1 cellular context compared by ENCODE assay signal in the genomic region with DNA sequence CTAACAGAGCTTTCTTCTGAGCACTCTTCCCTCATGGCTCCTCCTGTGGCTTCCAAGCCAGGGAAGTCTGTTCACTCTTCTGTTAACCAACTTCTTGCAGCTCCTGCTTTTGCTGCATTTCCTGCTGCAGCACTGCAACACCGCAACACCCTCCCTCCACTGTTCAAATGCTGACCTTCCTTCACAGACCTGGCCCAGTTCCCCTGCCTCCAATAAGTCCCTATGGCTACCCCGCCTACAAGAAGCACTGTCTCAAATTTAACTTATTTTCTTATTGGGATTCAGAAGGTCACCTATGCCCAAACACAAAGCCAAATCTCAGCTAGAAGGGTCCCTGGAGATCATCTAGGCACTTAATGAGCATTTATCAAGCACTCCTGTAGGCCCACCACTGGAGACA.
A peak's percentile ranks its signal among the peaks of the same experiment; 100 is the strongest.
TF ChIP-seq lines count a peak whose summit lies in the region.

No MANE protein-coding gene starts in this region.

TF ChIP-seq in HepG2, 621 proteins besides CTCF, POLR2A, EP300 and RAD21:
- TF ChIP-seq ZNF766 (CRISPR knock-in tag; IDR thresholded peaks at IDR 0.05; ENCODE audit: borderline replicate concordance) = no peak
- TF ChIP-seq, protein P1, sequence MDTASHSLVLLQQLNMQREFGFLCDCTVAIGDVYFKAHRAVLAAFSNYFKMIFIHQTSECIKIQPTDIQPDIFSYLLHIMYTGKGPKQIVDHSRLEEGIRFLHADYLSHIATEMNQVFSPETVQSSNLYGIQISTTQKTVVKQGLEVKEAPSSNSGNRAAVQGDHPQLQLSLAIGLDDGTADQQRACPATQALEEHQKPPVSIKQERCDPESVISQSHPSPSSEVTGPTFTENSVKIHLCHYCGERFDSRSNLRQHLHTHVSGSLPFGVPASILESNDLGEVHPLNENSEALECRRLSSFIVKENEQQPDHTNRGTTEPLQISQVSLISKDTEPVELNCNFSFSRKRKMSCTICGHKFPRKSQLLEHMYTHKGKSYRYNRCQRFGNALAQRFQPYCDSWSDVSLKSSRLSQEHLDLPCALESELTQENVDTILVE (CRISPR knock-in tag; IDR thresholded peaks at IDR 0.05) = no peak
- TF ChIP-seq, protein P2, sequence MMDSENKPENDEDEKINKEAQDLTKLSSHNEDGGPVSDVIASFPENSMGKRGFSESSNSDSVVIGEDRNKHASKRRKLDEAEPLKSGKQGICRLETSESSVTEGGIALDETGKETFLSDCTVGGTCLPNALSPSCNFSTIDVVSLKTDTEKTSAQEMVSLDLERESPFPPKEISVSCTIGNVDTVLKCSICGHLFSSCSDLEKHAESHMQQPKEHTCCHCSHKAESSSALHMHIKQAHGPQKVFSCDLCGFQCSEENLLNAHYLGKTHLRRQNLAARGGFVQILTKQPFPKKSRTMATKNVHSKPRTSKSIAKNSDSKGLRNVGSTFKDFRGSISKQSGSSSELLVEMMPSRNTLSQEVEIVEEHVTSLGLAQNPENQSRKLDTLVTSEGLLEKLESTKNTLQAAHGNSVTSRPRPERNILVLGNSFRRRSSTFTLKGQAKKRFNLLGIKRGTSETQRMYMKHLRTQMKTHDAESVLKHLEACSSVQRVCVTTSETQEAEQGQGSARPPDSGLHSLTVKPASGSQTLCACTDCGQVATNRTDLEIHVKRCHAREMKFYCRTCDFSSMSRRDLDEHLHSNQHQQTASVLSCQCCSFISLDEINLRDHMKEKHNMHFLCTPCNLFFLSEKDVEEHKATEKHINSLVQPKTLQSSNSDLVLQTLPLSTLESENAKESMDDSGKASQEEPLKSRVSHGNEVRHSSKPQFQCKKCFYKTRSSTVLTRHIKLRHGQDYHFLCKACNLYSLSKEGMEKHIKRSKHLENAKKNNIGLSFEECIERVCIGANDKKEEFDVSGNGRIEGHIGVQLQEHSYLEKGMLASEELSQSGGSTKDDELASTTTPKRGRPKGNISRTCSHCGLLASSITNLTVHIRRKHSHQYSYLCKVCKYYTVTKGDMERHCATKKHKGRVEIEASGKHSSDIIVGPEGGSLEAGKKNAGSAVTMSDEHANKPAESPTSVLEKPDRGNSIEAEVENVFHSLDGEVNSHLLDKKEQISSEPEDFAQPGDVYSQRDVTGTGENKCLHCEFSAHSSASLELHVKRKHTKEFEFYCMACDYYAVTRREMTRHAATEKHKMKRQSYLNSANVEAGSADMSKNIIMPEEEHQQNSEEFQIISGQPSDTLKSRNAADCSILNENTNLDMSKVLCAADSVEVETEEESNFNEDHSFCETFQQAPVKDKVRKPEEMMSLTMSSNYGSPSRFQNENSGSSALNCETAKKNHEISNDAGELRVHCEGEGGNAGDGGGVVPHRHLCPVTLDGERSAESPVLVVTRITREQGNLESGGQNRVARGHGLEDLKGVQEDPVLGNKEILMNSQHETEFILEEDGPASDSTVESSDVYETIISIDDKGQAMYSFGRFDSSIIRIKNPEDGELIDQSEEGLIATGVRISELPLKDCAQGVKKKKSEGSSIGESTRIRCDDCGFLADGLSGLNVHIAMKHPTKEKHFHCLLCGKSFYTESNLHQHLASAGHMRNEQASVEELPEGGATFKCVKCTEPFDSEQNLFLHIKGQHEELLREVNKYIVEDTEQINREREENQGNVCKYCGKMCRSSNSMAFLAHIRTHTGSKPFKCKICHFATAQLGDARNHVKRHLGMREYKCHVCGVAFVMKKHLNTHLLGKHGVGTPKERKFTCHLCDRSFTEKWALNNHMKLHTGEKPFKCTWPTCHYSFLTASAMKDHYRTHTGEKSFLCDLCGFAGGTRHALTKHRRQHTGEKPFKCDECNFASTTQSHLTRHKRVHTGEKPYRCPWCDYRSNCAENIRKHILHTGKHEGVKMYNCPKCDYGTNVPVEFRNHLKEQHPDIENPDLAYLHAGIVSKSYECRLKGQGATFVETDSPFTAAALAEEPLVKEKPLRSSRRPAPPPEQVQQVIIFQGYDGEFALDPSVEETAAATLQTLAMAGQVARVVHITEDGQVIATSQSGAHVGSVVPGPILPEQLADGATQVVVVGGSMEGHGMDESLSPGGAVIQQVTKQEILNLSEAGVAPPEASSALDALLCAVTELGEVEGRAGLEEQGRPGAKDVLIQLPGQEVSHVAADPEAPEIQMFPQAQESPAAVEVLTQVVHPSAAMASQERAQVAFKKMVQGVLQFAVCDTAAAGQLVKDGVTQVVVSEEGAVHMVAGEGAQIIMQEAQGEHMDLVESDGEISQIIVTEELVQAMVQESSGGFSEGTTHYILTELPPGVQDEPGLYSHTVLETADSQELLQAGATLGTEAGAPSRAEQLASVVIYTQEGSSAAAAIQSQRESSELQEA (CRISPR knock-in tag; IDR thresholded peaks at IDR 0.05; ENCODE audit: not compliant biosample characterization) = peak; percentile 1
- TF ChIP-seq EEA1 (CRISPR knock-in tag; IDR thresholded peaks at IDR 0.05; ENCODE audit: borderline replicate concordance) = no peak
TF ChIP-seq in HepG2: peak in this region for 1.
